ENCODE assay signal across 20 cellular contexts in the genomic region with DNA sequence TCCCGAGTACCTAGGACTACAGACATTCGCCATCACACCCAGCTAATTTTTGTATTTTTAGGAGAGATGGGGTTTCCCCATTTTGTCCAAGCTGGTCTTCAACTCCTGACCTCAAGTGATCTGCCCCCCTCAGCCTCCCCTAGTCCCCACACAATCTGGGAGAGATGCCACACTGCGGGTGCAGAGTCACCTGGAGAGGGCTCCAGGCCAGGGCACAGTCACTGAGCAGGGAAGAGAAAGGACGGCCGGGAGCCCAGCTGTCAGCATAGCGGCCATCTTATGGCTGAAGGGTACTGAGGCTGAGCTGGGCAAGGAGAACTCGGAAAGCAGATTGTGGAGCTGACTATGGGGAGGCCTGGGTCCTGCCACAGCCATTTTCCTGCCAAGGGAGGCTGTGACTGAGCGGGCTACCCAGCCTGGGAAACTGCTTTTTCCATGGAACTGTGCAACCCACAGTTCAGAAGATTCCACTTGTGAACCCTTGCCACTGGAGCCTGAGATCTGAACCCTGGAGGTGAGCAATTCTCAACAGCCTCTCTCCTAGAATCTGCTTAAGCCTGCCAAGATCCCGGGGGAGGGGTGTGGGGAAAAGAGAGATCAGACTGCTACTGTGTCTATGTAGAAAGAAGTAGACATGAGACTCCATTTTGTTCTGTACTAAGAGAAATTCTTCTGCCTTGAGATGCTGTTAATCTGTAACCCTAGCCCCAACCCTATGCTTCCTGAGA.
"Had no signal": no experiment of that assay in that cellular context is flagged by ENCODE, and none has a peak within 500 bp of the region (broad histone marks: within the 10 kb centered on the region; RNA-seq: fewer than 3 reads in every experiment).

No MANE protein-coding gene starts in this region.

- H3K4me1 ChIP-seq: prostate gland, upper lobe of right lung had no signal

- H3K27ac Mint-ChIP-seq: activated naive CD8-positive, alpha-beta T cell treated with anti-CD3 and anti-CD28 coated beads for 36 hours; activated T-helper 2 cell treated with anti-CD3 and anti-CD28 coated beads, Interferon-gamma antibody, Interleukin-2, Interleukin-4, amounts not matched to agents 10 μg/mL and 5 μg/mL and 100 μg/mL, durations not matched to agents 14 hours and 24 hours and 36 hours; T-cell; T-helper 2 cell treated with Interferon-gamma antibody and Interleukin-4, amounts not matched to agents 5 μg/mL and 100 μg/mL, for 36 hours had no signal

- H3K4me3 Mint-ChIP-seq: activated naive CD8-positive, alpha-beta T cell treated with anti-CD3 and anti-CD28 coated beads for 36 hours; activated T-cell treated with anti-CD3 and anti-CD28 coated beads, Interleukin-2, amount 50 U/mL, for 4 hours; T-cell; T-helper 2 cell treated with Interferon-gamma antibody and Interleukin-4, amounts not matched to agents 5 μg/mL and 100 μg/mL, for 36 hours had no signal

- DNase-seq: activated CD8-positive, alpha-beta memory T cell treated with anti-CD3 and anti-CD28 coated beads for 24 hours; activated CD8-positive, alpha-beta memory T cell treated with anti-CD3 and anti-CD28 coated beads, Interleukin-2, amount 50 U/mL, for 48 hours; activated naive CD4-positive, alpha-beta T cell treated with Interleukin-2 at 50 U/mL for 16 hours; activated naive CD8-positive, alpha-beta T cell treated with anti-CD3 and anti-CD28 coated beads for 36 hours; activated T-cell treated with anti-CD3 and anti-CD28 coated beads, Interleukin-2, amount 50 U/mL, for 4 hours; central memory CD4-positive, alpha-beta T cell; dermis blood vessel endothelial cell; effector CD8-positive, alpha-beta T cell; foreskin melanocyte; left ventricle myocardium superior; stimulated activated CD4-positive, alpha-beta T cell treated with anti-CD3 and anti-CD28 coated beads, Interleukin-4, amount 100 ng/mL, for 4 hours; stimulated activated naive CD8-positive, alpha-beta T cell treated with anti-CD3 and anti-CD28 coated beads, Interleukin-15, Interleukin-2, amounts not matched to agents 100 U/mL and 50 U/mL, for 24 hours; T-cell; upper lobe of right lung had no signal

- ATAC-seq: activated T-cell treated with anti-CD3 and anti-CD28 coated beads, Interleukin-2, amount 50 U/mL, for 4 hours; esophagus mucosa; left ventricle myocardium superior; stimulated activated naive CD8-positive, alpha-beta T cell treated with anti-CD3 and anti-CD28 coated beads, Interleukin-15, Interleukin-2, amounts not matched to agents 100 U/mL and 50 U/mL, for 24 hours; T-cell; upper lobe of right lung had no signal

- H3K4me1 Mint-ChIP-seq: T-cell had no signal

- H3K9me3 ChIP-seq: prostate gland, upper lobe of right lung had no signal

- FAIRE-seq: astrocyte, endothelial cell of umbilical vein had no signal

- H3K4me3 ChIP-seq: prostate gland, upper lobe of right lung had no signal

- H3K27ac ChIP-seq: prostate gland, upper lobe of right lung had no signal

- H3K27me3 ChIP-seq: upper lobe of right lung had no signal

- H3K36me3 ChIP-seq: prostate gland, upper lobe of right lung had no signal

- H3K36me3 Mint-ChIP-seq: activated naive CD8-positive, alpha-beta T cell treated with anti-CD3 and anti-CD28 coated beads for 36 hours; T-cell had no signal

- H3K9me3 Mint-ChIP-seq: activated naive CD8-positive, alpha-beta T cell treated with anti-CD3 and anti-CD28 coated beads for 36 hours; activated T-cell treated with anti-CD3 and anti-CD28 coated beads, Interleukin-2, amount 50 U/mL, for 4 hours; T-cell had no signal
